In genomic region chr1:35030338-35031102, GRCh38 we compare ENCODE assay signal across 8 cellular contexts. TPM values are rescaled to one million over a fixed set of nuclear protein-coding genes. Genes with fewer than 3 reads are reported as not detected.
DNase-seq lines count a peak whose midpoint lies in the region; ATAC-seq and TF ChIP-seq lines count a peak whose summit lies in the region.

No MANE protein-coding gene starts in this region.

- peak overlapping the region; percentile 98 for H3K4me3 Mint-ChIP-seq in activated T-helper 1 cell treated with anti-CD3 and anti-CD28 coated beads, Interleukin-12 subunit alpha, Interleukin-12 subunit beta, Interleukin-2, Interleukin-4 antibody, amounts not matched to agents 30 ng/mL and 10 ng/mL and 1 ng/mL, durations not matched to agents 14 hours and 24 hours and 36 hours
- peak overlapping the region; percentile 100 for H3K4me3 Mint-ChIP-seq in stimulated activated memory B cell treated with anti-CD40 and anti-IgM and Interleukin-4, amounts not matched to agents 10 μg/mL and 1 μg/mL and 100 μg/mL, for 72 hours

- no peak for DNase-seq in cardiac muscle cell (ENCODE audit: low read depth in 1 of 2, low spot score in 1 of 2)
- DNase-seq in Right ventricle myocardium inferior (ENCODE audit: missing footprints), result no peak
- DNase-seq in activated T-helper 1 cell treated with anti-CD3 and anti-CD28 coated beads, Interleukin-12 subunit alpha, Interleukin-12 subunit beta, Interleukin-2, Interleukin-4 antibody, amounts not matched to agents 30 ng/mL and 10 ng/mL and 1 ng/mL, durations not matched to agents 14 hours and 24 hours and 36 hours (ENCODE audit: low spot score), result no peak
- DNase-seq in NK-92 treated with Interleukin-12 subunit alpha and Interleukin-12 subunit beta, amount 100 ng/mL, for 24 hours (lab: John Stamatoyannopoulos, UW), result no peak
- no peak for DNase-seq in DMS79 treated with DMSO at 0.1 percent for 48 hours (lab: John Stamatoyannopoulos, UW)

- peaks cover 35% of the 10 kb centered on the region for H3K4me1 Mint-ChIP-seq in activated T-helper 1 cell treated with anti-CD3 and anti-CD28 coated beads, Interleukin-12 subunit alpha, Interleukin-12 subunit beta, Interleukin-2, Interleukin-4 antibody, amounts not matched to agents 30 ng/mL and 10 ng/mL and 1 ng/mL, durations not matched to agents 14 hours and 24 hours and 36 hours (ENCODE audit: low read depth)
- H3K4me1 Mint-ChIP-seq in stimulated activated memory B cell treated with anti-CD40 and anti-IgM and Interleukin-4, amounts not matched to agents 10 μg/mL and 1 μg/mL and 100 μg/mL, for 72 hours, result peaks cover 35% of the 10 kb centered on the region

- H3K4me1 ChIP-seq in cardiac muscle cell (ENCODE audit: low read depth) (peaks cover 5% of the 10 kb centered on the region), iPS-15b (ENCODE audit: control insufficient read depth, insufficient read depth, low read length) (no peaks in the 10 kb centered on the region)

- H3K27ac Mint-ChIP-seq in activated T-helper 1 cell treated with anti-CD3 and anti-CD28 coated beads, Interleukin-12 subunit alpha, Interleukin-12 subunit beta, Interleukin-2, Interleukin-4 antibody, amounts not matched to agents 30 ng/mL and 10 ng/mL and 1 ng/mL, durations not matched to agents 14 hours and 24 hours and 36 hours, result peak overlapping the region; percentile 97
- peak overlapping the region; percentile 96 for H3K27ac Mint-ChIP-seq in stimulated activated memory B cell treated with anti-CD40 and anti-IgM and Interleukin-4, amounts not matched to agents 10 μg/mL and 1 μg/mL and 100 μg/mL, for 72 hours

- no peaks in the 10 kb centered on the region for H3K9me3 ChIP-seq in cardiac muscle cell (ENCODE audit: low read depth)
- H3K9me3 ChIP-seq in iPS-15b (ENCODE audit: control insufficient read depth, insufficient read depth, low read length), result no peaks in the 10 kb centered on the region

- H3K27ac ChIP-seq in cardiac muscle cell, result peak overlapping the region; percentile 72

- ATAC-seq in Right ventricle myocardium inferior (no peak), HG03457 (IDR thresholded peaks at IDR 0.05; ENCODE audit: unreplicated experiment) (no peak)
- peak; percentile 54 for ATAC-seq in stimulated activated memory B cell treated with anti-CD40 and anti-IgM and Interleukin-4, amounts not matched to agents 10 μg/mL and 1 μg/mL and 100 μg/mL, for 72 hours

- H3K9me3 Mint-ChIP-seq in activated T-helper 1 cell treated with anti-CD3 and anti-CD28 coated beads, Interleukin-12 subunit alpha, Interleukin-12 subunit beta, Interleukin-2, Interleukin-4 antibody, amounts not matched to agents 30 ng/mL and 10 ng/mL and 1 ng/mL, durations not matched to agents 14 hours and 24 hours and 36 hours, result peaks cover 14% of the 10 kb centered on the region
- H3K9me3 Mint-ChIP-seq in stimulated activated memory B cell treated with anti-CD40 and anti-IgM and Interleukin-4, amounts not matched to agents 10 μg/mL and 1 μg/mL and 100 μg/mL, for 72 hours, result no peaks in the 10 kb centered on the region

- peak overlapping the region; percentile 93 for H3K9ac ChIP-seq in iPS-15b (ENCODE audit: low read depth, low read length)

- intact Hi-C loops in Right ventricle myocardium inferior (cut with DNase I), result loop anchor here (5.0 kb wide), 3 partner anchors 47 to 173 kb away; partner anchors contain the start of genes SFPQ, SMIM12 and ZMYM1
- intact Hi-C loops in activated T-helper 1 cell treated with anti-CD3 and anti-CD28 coated beads, Interleukin-12 subunit alpha, Interleukin-12 subunit beta, Interleukin-2, Interleukin-4 antibody, amounts not matched to agents 30 ng/mL and 10 ng/mL and 1 ng/mL, durations not matched to agents 14 hours and 24 hours and 36 hours (cut with micrococcal nuclease), result loop anchor here (1.0 to 5.0 kb wide), 6 partner anchors 46 to 902 kb away; partner anchors contain the start of genes AGO3, C1orf216, SFPQ and SMIM12

- no peaks in the 10 kb centered on the region for H3K27me3 Mint-ChIP-seq in activated T-helper 1 cell treated with anti-CD3 and anti-CD28 coated beads, Interleukin-12 subunit alpha, Interleukin-12 subunit beta, Interleukin-2, Interleukin-4 antibody, amounts not matched to agents 30 ng/mL and 10 ng/mL and 1 ng/mL, durations not matched to agents 14 hours and 24 hours and 36 hours (ENCODE audit: insufficient read depth)
- no peaks in the 10 kb centered on the region for H3K27me3 Mint-ChIP-seq in stimulated activated memory B cell treated with anti-CD40 and anti-IgM and Interleukin-4, amounts not matched to agents 10 μg/mL and 1 μg/mL and 100 μg/mL, for 72 hours

- TF ChIP-seq CTCF in cardiac muscle cell (IDR thresholded peaks at IDR 0.05; ENCODE audit: low read depth, low read length), result no peak

- no peaks in the 10 kb centered on the region for H3K27me3 ChIP-seq in cardiac muscle cell
- H3K27me3 ChIP-seq in iPS-15b (ENCODE audit: control insufficient read depth, insufficient read depth, low read length), result no peaks in the 10 kb centered on the region

- H3K36me3 Mint-ChIP-seq in activated T-helper 1 cell treated with anti-CD3 and anti-CD28 coated beads, Interleukin-12 subunit alpha, Interleukin-12 subunit beta, Interleukin-2, Interleukin-4 antibody, amounts not matched to agents 30 ng/mL and 10 ng/mL and 1 ng/mL, durations not matched to agents 14 hours and 24 hours and 36 hours (ENCODE audit: low read depth), result peaks cover 22% of the 10 kb centered on the region
- peaks cover 30% of the 10 kb centered on the region for H3K36me3 Mint-ChIP-seq in stimulated activated memory B cell treated with anti-CD40 and anti-IgM and Interleukin-4, amounts not matched to agents 10 μg/mL and 1 μg/mL and 100 μg/mL, for 72 hours

- H3K36me3 ChIP-seq in cardiac muscle cell (no peaks in the 10 kb centered on the region), iPS-15b (ENCODE audit: control insufficient read depth, insufficient read depth, low read length) (no peaks in the 10 kb centered on the region)

- H3K4me3 ChIP-seq in cardiac muscle cell, result peak overlapping the region; percentile 72
- peak overlapping the region; percentile 96 for H3K4me3 ChIP-seq in iPS-15b (ENCODE audit: low read depth, low read length)

RNA-seq across cellular contexts. Expression of gene ZMYM6, which starts 1.2 kb away (rescaled TPM):
- total RNA-seq in cardiac muscle cell (4.7 and 11.2 TPM in 2 replicates), Right ventricle myocardium inferior (11.6 TPM)
- polyA plus RNA-seq in cardiac muscle cell, result 7.3 and 7.7 TPM in 2 replicates
- 20.7 and 24.6 TPM in 2 replicates for total RNA-seq in activated T-helper 1 cell treated with anti-CD3 and anti-CD28 coated beads, Interleukin-12 subunit alpha, Interleukin-12 subunit beta, Interleukin-2, Interleukin-4 antibody, amounts not matched to agents 30 ng/mL and 10 ng/mL and 1 ng/mL, durations not matched to agents 14 hours and 24 hours and 36 hours

RNA-seq across cellular contexts. Expression of gene TMEM35B, which starts 45.4 kb away (rescaled TPM):
- total RNA-seq in cardiac muscle cell (6.8 and 14.5 TPM in 2 replicates), Right ventricle myocardium inferior (10.2 TPM)
- 24.3 and 42.7 TPM in 2 replicates for polyA plus RNA-seq in cardiac muscle cell
- 22.1 and 22.6 TPM in 2 replicates for total RNA-seq in activated T-helper 1 cell treated with anti-CD3 and anti-CD28 coated beads, Interleukin-12 subunit alpha, Interleukin-12 subunit beta, Interleukin-2, Interleukin-4 antibody, amounts not matched to agents 30 ng/mL and 10 ng/mL and 1 ng/mL, durations not matched to agents 14 hours and 24 hours and 36 hours

RNA-seq across cellular contexts. Expression of gene ZMYM1, which starts 48.7 kb away (rescaled TPM):
- 5.4 and 12.2 TPM in 2 replicates for total RNA-seq in cardiac muscle cell
- 7.5 and 19.1 TPM in 2 replicates for polyA plus RNA-seq in cardiac muscle cell
- total RNA-seq in Right ventricle myocardium inferior, result 4.5 TPM
- total RNA-seq in activated T-helper 1 cell treated with anti-CD3 and anti-CD28 coated beads, Interleukin-12 subunit alpha, Interleukin-12 subunit beta, Interleukin-2, Interleukin-4 antibody, amounts not matched to agents 30 ng/mL and 10 ng/mL and 1 ng/mL, durations not matched to agents 14 hours and 24 hours and 36 hours, result 3.3 and 5.3 TPM in 2 replicates
